Comparison of ENCODE assay signal across 1 cellular context in genomic region chr11:706957-707816, GRCh38.
TF ChIP-seq lines count a peak whose summit lies in the region.

No MANE protein-coding gene starts in this region.

TF ChIP-seq in HepG2, 621 proteins besides CTCF, POLR2A, EP300 and RAD21 (continued from another document and continues in another):
- TF ChIP-seq, protein P1, sequence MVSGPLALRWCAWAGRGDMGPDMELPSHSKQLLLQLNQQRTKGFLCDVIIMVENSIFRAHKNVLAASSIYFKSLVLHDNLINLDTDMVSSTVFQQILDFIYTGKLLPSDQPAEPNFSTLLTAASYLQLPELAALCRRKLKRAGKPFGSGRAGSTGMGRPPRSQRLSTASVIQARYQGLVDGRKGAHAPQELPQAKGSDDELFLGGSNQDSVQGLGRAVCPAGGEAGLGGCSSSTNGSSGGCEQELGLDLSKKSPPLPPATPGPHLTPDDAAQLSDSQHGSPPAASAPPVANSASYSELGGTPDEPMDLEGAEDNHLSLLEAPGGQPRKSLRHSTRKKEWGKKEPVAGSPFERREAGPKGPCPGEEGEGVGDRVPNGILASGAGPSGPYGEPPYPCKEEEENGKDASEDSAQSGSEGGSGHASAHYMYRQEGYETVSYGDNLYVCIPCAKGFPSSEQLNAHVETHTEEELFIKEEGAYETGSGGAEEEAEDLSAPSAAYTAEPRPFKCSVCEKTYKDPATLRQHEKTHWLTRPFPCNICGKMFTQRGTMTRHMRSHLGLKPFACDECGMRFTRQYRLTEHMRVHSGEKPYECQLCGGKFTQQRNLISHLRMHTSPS (CRISPR knock-in tag; IDR thresholded peaks at IDR 0.05; ENCODE audit: low read depth): peak; percentile 87; the same call in 1 of the 2 replicates
- TF ChIP-seq ZNF83 (CRISPR knock-in tag; IDR thresholded peaks at IDR 0.05; ENCODE audit: borderline replicate concordance): peak; percentile 77; the same call in 1 of the 2 replicates
- no peak; the same call in 1 of the 2 replicates for TF ChIP-seq ZNF773 (CRISPR knock-in tag; IDR thresholded peaks at IDR 0.05; ENCODE audit: borderline replicate concordance)
- TF ChIP-seq PRMT3 (CRISPR knock-in tag; IDR thresholded peaks at IDR 0.05; ENCODE audit: borderline replicate concordance, low read depth): peak; percentile 57; the same call in 1 of the 2 replicates
- peak; percentile 59; the same call in 1 of the 2 replicates for TF ChIP-seq ZNF441 (CRISPR knock-in tag; IDR thresholded peaks at IDR 0.05; ENCODE audit: borderline replicate concordance)
- 0 out of 2 replicates have a peak, but pooled peaks have one; percentile 72 for TF ChIP-seq ZNF234 (CRISPR knock-in tag; conservative IDR thresholded peaks at IDR 0.05)
- no peak for TF ChIP-seq REXO4 (CRISPR knock-in tag; IDR thresholded peaks at IDR 0.05; ENCODE audit: borderline replicate concordance)
- no peak for TF ChIP-seq MIXL1 (CRISPR knock-in tag; IDR thresholded peaks at IDR 0.05)
- no peak for TF ChIP-seq ZNF354B (CRISPR knock-in tag; IDR thresholded peaks at IDR 0.05)
- peak; percentile 94 for TF ChIP-seq MED1 (CRISPR knock-in tag; IDR thresholded peaks at IDR 0.05)
- peak; percentile 72 for TF ChIP-seq SALL2 (CRISPR knock-in tag; IDR thresholded peaks at IDR 0.05)
- TF ChIP-seq AKAP8 (CRISPR knock-in tag; IDR thresholded peaks at IDR 0.05): peak; percentile 93
- TF ChIP-seq ZNF605 (CRISPR knock-in tag; IDR thresholded peaks at IDR 0.05): peak; percentile 98
- TF ChIP-seq FOXA1 (IDR thresholded peaks at IDR 0.05): no peak
- TF ChIP-seq FOXA1 (CRISPR knock-in tag; IDR thresholded peaks at IDR 0.05): peak; percentile 32
- no peak for TF ChIP-seq SIX4 (CRISPR knock-in tag; IDR thresholded peaks at IDR 0.05)
- TF ChIP-seq, protein P2, sequence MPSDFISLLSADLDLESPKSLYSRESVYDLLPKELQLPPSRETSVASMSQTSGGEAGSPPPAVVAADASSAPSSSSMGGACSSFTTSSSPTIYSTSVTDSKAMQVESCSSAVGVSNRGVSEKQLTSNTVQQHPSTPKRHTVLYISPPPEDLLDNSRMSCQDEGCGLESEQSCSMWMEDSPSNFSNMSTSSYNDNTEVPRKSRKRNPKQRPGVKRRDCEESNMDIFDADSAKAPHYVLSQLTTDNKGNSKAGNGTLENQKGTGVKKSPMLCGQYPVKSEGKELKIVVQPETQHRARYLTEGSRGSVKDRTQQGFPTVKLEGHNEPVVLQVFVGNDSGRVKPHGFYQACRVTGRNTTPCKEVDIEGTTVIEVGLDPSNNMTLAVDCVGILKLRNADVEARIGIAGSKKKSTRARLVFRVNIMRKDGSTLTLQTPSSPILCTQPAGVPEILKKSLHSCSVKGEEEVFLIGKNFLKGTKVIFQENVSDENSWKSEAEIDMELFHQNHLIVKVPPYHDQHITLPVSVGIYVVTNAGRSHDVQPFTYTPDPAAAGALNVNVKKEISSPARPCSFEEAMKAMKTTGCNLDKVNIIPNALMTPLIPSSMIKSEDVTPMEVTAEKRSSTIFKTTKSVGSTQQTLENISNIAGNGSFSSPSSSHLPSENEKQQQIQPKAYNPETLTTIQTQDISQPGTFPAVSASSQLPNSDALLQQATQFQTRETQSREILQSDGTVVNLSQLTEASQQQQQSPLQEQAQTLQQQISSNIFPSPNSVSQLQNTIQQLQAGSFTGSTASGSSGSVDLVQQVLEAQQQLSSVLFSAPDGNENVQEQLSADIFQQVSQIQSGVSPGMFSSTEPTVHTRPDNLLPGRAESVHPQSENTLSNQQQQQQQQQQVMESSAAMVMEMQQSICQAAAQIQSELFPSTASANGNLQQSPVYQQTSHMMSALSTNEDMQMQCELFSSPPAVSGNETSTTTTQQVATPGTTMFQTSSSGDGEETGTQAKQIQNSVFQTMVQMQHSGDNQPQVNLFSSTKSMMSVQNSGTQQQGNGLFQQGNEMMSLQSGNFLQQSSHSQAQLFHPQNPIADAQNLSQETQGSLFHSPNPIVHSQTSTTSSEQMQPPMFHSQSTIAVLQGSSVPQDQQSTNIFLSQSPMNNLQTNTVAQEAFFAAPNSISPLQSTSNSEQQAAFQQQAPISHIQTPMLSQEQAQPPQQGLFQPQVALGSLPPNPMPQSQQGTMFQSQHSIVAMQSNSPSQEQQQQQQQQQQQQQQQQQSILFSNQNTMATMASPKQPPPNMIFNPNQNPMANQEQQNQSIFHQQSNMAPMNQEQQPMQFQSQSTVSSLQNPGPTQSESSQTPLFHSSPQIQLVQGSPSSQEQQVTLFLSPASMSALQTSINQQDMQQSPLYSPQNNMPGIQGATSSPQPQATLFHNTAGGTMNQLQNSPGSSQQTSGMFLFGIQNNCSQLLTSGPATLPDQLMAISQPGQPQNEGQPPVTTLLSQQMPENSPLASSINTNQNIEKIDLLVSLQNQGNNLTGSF (CRISPR knock-in tag; IDR thresholded peaks at IDR 0.05): peak; percentile 22; the same call in 1 of the 2 replicates
- no peak for TF ChIP-seq MATR3 (CRISPR knock-in tag; IDR thresholded peaks at IDR 0.05)
- TF ChIP-seq ONECUT2 (CRISPR knock-in tag; IDR thresholded peaks at IDR 0.05): no peak
- TF ChIP-seq HMGXB4 (CRISPR knock-in tag; IDR thresholded peaks at IDR 0.05; ENCODE audit: borderline replicate concordance in 1 of 2, low read depth in 1 of 2): peak; percentile 32 to 54; a peak in 3 of 4 replicates
- TF ChIP-seq SP1 (IDR thresholded peaks at IDR 0.05): no peak
- peak; percentile 28; the same call in 1 of the 2 replicates for TF ChIP-seq SP1 (CRISPR knock-in tag; IDR thresholded peaks at IDR 0.05)
- TF ChIP-seq KLF11 (CRISPR knock-in tag; IDR thresholded peaks at IDR 0.05): peak; percentile 79; the same call in 1 of the 2 replicates
- no peak for TF ChIP-seq ZNF3 (CRISPR knock-in tag; IDR thresholded peaks at IDR 0.05)
- peak; percentile 96 for TF ChIP-seq RARA (CRISPR knock-in tag; IDR thresholded peaks at IDR 0.05)
- no peak for TF ChIP-seq ZBTB21 (CRISPR knock-in tag; IDR thresholded peaks at IDR 0.05)
- peak; percentile 14; the same call in 1 of the 2 replicates for TF ChIP-seq HINFP (CRISPR knock-in tag; IDR thresholded peaks at IDR 0.05; ENCODE audit: low read depth)
- peak; percentile 4 to 84; a peak in 2 of 4 replicates for TF ChIP-seq KLF16 (CRISPR knock-in tag; IDR thresholded peaks at IDR 0.05)
- TF ChIP-seq HNF4A (CRISPR knock-in tag; IDR thresholded peaks at IDR 0.05): peak; percentile 98
- no peak for TF ChIP-seq SCMH1 (CRISPR knock-in tag; IDR thresholded peaks at IDR 0.05; ENCODE audit: borderline replicate concordance)
- TF ChIP-seq, protein P3, sequence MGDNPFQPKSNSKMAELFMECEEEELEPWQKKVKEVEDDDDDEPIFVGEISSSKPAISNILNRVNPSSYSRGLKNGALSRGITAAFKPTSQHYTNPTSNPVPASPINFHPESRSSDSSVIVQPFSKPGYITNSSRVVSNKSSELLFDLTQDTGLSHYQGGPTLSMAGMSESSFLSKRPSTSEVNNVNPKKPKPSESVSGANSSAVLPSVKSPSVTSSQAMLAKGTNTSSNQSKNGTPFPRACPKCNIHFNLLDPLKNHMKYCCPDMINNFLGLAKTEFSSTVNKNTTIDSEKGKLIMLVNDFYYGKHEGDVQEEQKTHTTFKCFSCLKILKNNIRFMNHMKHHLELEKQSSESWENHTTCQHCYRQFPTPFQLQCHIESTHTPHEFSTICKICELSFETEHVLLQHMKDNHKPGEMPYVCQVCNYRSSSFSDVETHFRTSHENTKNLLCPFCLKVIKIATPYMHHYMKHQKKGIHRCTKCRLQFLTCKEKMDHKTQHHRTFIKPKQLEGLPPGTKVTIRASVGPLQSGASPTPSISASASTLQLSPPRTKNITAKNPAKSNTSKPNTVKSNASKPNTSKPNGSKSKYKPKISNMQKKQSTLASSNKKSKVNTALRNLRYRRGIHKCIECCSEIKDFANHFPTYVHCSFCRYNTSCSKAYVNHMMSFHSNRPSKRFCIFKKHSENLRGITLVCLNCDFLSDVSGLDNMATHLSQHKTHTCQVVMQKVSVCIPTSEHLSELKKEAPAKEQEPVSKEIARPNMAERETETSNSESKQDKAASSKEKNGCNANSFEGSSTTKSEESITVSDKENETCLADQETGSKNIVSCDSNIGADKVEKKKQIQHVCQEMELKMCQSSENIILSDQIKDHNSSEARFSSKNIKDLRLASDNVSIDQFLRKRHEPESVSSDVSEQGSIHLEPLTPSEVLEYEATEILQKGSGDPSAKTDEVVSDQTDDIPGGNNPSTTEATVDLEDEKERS (CRISPR knock-in tag; IDR thresholded peaks at IDR 0.05): peak; percentile 46
- TF ChIP-seq ZFP36L2 (CRISPR knock-in tag; IDR thresholded peaks at IDR 0.05): 0 out of 2 replicates have a peak, but pooled peaks have one; percentile 3
- TF ChIP-seq SOX5 (CRISPR knock-in tag; IDR thresholded peaks at IDR 0.05; ENCODE audit: borderline replicate concordance): peak; percentile 65; the same call in 1 of the 2 replicates
- TF ChIP-seq, protein P4, sequence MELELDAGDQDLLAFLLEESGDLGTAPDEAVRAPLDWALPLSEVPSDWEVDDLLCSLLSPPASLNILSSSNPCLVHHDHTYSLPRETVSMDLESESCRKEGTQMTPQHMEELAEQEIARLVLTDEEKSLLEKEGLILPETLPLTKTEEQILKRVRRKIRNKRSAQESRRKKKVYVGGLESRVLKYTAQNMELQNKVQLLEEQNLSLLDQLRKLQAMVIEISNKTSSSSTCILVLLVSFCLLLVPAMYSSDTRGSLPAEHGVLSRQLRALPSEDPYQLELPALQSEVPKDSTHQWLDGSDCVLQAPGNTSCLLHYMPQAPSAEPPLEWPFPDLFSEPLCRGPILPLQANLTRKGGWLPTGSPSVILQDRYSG (CRISPR knock-in tag; IDR thresholded peaks at IDR 0.05): no peak
- TF ChIP-seq ATF3 (CRISPR knock-in tag; IDR thresholded peaks at IDR 0.05): no peak
- TF ChIP-seq, protein P5, sequence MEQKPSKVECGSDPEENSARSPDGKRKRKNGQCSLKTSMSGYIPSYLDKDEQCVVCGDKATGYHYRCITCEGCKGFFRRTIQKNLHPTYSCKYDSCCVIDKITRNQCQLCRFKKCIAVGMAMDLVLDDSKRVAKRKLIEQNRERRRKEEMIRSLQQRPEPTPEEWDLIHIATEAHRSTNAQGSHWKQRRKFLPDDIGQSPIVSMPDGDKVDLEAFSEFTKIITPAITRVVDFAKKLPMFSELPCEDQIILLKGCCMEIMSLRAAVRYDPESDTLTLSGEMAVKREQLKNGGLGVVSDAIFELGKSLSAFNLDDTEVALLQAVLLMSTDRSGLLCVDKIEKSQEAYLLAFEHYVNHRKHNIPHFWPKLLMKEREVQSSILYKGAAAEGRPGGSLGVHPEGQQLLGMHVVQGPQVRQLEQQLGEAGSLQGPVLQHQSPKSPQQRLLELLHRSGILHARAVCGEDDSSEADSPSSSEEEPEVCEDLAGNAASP (CRISPR knock-in tag; IDR thresholded peaks at IDR 0.05; ENCODE audit: borderline replicate concordance): peak; percentile 94
- no peak for TF ChIP-seq YY1 (IDR thresholded peaks at IDR 0.05; ENCODE audit: insufficient read depth, insufficient replicate concordance, low read depth, low read length)
- TF ChIP-seq, protein P6, sequence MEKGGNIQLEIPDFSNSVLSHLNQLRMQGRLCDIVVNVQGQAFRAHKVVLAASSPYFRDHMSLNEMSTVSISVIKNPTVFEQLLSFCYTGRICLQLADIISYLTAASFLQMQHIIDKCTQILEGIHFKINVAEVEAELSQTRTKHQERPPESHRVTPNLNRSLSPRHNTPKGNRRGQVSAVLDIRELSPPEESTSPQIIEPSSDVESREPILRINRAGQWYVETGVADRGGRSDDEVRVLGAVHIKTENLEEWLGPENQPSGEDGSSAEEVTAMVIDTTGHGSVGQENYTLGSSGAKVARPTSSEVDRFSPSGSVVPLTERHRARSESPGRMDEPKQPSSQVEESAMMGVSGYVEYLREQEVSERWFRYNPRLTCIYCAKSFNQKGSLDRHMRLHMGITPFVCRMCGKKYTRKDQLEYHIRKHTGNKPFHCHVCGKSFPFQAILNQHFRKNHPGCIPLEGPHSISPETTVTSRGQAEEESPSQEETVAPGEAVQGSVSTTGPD (CRISPR knock-in tag; IDR thresholded peaks at IDR 0.05): peak; percentile 39; the same call in 1 of the 2 replicates
- peak; percentile 70 for TF ChIP-seq CREM (IDR thresholded peaks at IDR 0.05)
- TF ChIP-seq CREM (CRISPR knock-in tag; IDR thresholded peaks at IDR 0.05): no peak
- TF ChIP-seq SP5 (CRISPR knock-in tag; IDR thresholded peaks at IDR 0.05; ENCODE audit: borderline replicate concordance, low read depth): peak; percentile 59
- peak; percentile 67; the same call in 1 of the 3 replicates for TF ChIP-seq MXI1 (IDR thresholded peaks at IDR 0.05; ENCODE audit: borderline replicate concordance, low read depth, low read length)
- TF ChIP-seq, protein P7, sequence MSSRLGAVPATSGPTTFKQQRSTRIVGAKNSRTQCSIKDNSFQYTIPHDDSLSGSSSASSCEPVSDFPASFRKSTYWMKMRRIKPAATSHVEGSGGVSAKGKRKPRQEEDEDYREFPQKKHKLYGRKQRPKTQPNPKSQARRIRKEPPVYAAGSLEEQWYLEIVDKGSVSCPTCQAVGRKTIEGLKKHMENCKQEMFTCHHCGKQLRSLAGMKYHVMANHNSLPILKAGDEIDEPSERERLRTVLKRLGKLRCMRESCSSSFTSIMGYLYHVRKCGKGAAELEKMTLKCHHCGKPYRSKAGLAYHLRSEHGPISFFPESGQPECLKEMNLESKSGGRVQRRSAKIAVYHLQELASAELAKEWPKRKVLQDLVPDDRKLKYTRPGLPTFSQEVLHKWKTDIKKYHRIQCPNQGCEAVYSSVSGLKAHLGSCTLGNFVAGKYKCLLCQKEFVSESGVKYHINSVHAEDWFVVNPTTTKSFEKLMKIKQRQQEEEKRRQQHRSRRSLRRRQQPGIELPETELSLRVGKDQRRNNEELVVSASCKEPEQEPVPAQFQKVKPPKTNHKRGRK (CRISPR knock-in tag; IDR thresholded peaks at IDR 0.05): no peak
